Comparison of ENCODE assay signal across 4 cellular contexts in genomic region chr16:63804126-63804525, GRCh38.
"Had no signal": no experiment of that assay in that cellular context is flagged by ENCODE, and none has a peak within 500 bp of the region (broad histone marks: within the 10 kb centered on the region; RNA-seq: fewer than 3 reads in every experiment).

No MANE protein-coding gene starts in this region.

- H3K4me2 ChIP-seq: GM23338 had no signal

- H3K9ac ChIP-seq: GM23248 had no signal

- H3K36me3 ChIP-seq: HAP-1 had no signal

- H3K27ac ChIP-seq: GM23248 had no signal

- H3K4me3 ChIP-seq: GM23248, GM23338, HAP-1 had no signal

- ATAC-seq: GM23338, HCT116 had no signal

- H3K9me3 ChIP-seq: HAP-1 had no signal

- H2AFZ ChIP-seq: GM23248, GM23338 had no signal
